ENCODE assay signal across 15 cellular contexts in genomic region chr1:31581821-31582810, GRCh38. TPM values are rescaled to one million over a fixed set of nuclear protein-coding genes. Genes with fewer than 3 reads are reported as not detected.
DNase-seq lines count a peak whose midpoint lies in the region; ATAC-seq, FAIRE-seq and TF ChIP-seq lines count a peak whose summit lies in the region.
"Had no signal": no experiment of that assay in that cellular context is flagged by ENCODE, and none has a peak within 500 bp of the region (broad histone marks: within the 10 kb centered on the region; RNA-seq: fewer than 3 reads in every experiment).

No MANE protein-coding gene starts in this region.

- H2AFZ ChIP-seq in H1 (ENCODE audit: low read length) = no peak overlapping the region

- no peaks in the 10 kb centered on the region for H3K27me3 Mint-ChIP-seq in natural killer cell treated with Interleukin-12 subunit alpha and Interleukin-12 subunit beta and Interleukin-15 and Interleukin-18, amount 100 ng/mL, for 72 hours

- CTCF ChIA-PET in H1 (lab: Charles Lee; ENCODE audit: partially characterized antibody) = interaction anchor here (0.6 to 2.1 kb wide), 8 partner anchors 10 to 819 kb away, joined by 3 to 9 read pairs (median 4); no protein-coding TSS in a partner anchor

- no peak overlapping the region for H3K14ac ChIP-seq in H1 (ENCODE audit: insufficient read length)

- no peak overlapping the region for H4K91ac ChIP-seq in H1 (replicated peaks; ENCODE audit: insufficient read length, low read length)

- no peak overlapping the region; a peak in 1 of 4 replicates for H3K4me2 ChIP-seq in H1 (ENCODE audit: insufficient read depth in 1 of 2, low read depth in 2 of 2, low read length in 2 of 2)

- no peak overlapping the region for H3K4me3 ChIP-seq in H1 (ENCODE audit: extremely low read depth in 1 of 4, insufficient read depth in 2 of 4, low read depth in 3 of 4, low read length in 4 of 4)
- no peak overlapping the region for H3K4me3 ChIP-seq in lower lobe of right lung
- H3K4me3 ChIP-seq in stomach = no peak overlapping the region
- H3K4me3 ChIP-seq: HAP-1, SJCRH30 had no signal

- H3K27ac ChIP-seq in H1 (ENCODE audit: low read depth, low read length) = no peak overlapping the region
- H3K27ac ChIP-seq in lower lobe of right lung = peak overlapping the region; percentile 60
- H3K27ac ChIP-seq in stomach = peak overlapping the region; percentile 76 to 92 (median 86)
- H3K27ac ChIP-seq: SJCRH30 had no signal

- no peak overlapping the region for H3K4ac ChIP-seq in H1 (replicated peaks; ENCODE audit: insufficient read length, low read depth, low read length)

- no peak for TF ChIP-seq POLR2A in H1 (IDR thresholded peaks at IDR 0.05; ENCODE audit: control extremely low read depth in 1 of 2, low read depth in 2 of 2, low read length in 2 of 2)
- no peak for TF ChIP-seq POLR2A in stomach (IDR thresholded peaks at IDR 0.05)

- H3K9ac ChIP-seq in H1 (replicated peaks in 1 of 4; ENCODE audit: extremely low read depth in 1 of 4, low read depth in 3 of 4, low read length in 3 of 4) = no peak overlapping the region

- H3K23me2 ChIP-seq in H1 (ENCODE audit: low read depth, low read length) = no peaks in the 10 kb centered on the region

- DNase-seq in LoVo (ENCODE audit: low spot score) (peak; percentile 63), H1 (ENCODE audit: low read depth in 1 of 2, low spot score in 2 of 2) (no peak), lower lobe of right lung (no peak), stomach (no peak), NCI-H524 (lab: John Stamatoyannopoulos, UW) (no peak)
- DNase-seq in natural killer cell treated with Interleukin-12 subunit alpha and Interleukin-12 subunit beta and Interleukin-15 and Interleukin-18, amount 100 ng/mL, for 72 hours (ENCODE audit: low spot score) = no peak
- DNase-seq: activated gamma-delta T cell treated with Interleukin-2 at 50 U/mL for 16 hours; CD8-positive, alpha-beta memory T cell; SJCRH30 had no signal

- intact Hi-C loops in lower lobe of right lung (cut with DNase I) = no loop called here
- intact Hi-C loops in stomach (cut with DNase I; ENCODE audit: low total_unique reads) = no loop called here

- no peaks in the 10 kb centered on the region for H3K9me3 ChIP-seq in H1 (ENCODE audit: insufficient read depth in 2 of 2, low read depth in 1 of 2, low read length in 1 of 2)
- H3K9me3 ChIP-seq in lower lobe of right lung = no peaks in the 10 kb centered on the region
- H3K9me3 ChIP-seq in stomach = no peaks in the 10 kb centered on the region
- H3K9me3 ChIP-seq: HAP-1, SJCRH30 had no signal

- ATAC-seq in lower lobe of right lung (no peak), GM21737 (IDR thresholded peaks at IDR 0.05; ENCODE audit: unreplicated experiment) (no peak), HG02973 (IDR thresholded peaks at IDR 0.05; ENCODE audit: unreplicated experiment) (no peak)
- ATAC-seq in natural killer cell treated with Interleukin-12 subunit alpha and Interleukin-12 subunit beta and Interleukin-15 and Interleukin-18, amount 100 ng/mL, for 72 hours = no peak
- ATAC-seq: activated CD4-positive, CD25-positive, alpha-beta regulatory T cell treated with anti-CD3 and anti-CD28 coated beads, Interleukin-2, amount 50 U/mL, for 24 hours had no signal

- no peak overlapping the region for H3K23ac ChIP-seq in H1 (ENCODE audit: insufficient read length)

- POLR2A ChIA-PET in H1 (lab: Charles Lee; ENCODE audit: partially characterized antibody) = interaction anchor here (0.9 to 1.7 kb wide), 2 partner anchors 16 to 69 kb away, joined by 4 to 6 read pairs; no protein-coding TSS in a partner anchor

- H2BK12ac ChIP-seq in H1 (ENCODE audit: low read depth, low read length) = no peak overlapping the region

- H2BK5ac ChIP-seq in H1 (ENCODE audit: low read depth, low read length) = peak overlapping the region; percentile 86

- no peaks in the 10 kb centered on the region for H3K79me1 ChIP-seq in H1 (ENCODE audit: low read depth, low read length)

- TF ChIP-seq RAD21 in H1 (IDR thresholded peaks at IDR 0.05 in 1 of 2, conservative IDR thresholded peaks at IDR 0.05 in 1 of 2; ENCODE audit: low read depth in 2 of 2, low read length in 2 of 2) = no peak

- no peaks in the 10 kb centered on the region for H3K79me2 ChIP-seq in H1 (ENCODE audit: control insufficient read depth in 1 of 2, insufficient read depth in 2 of 2, low read length in 2 of 2)

- no peak for TF ChIP-seq EP300 in H1 (IDR thresholded peaks at IDR 0.05; ENCODE audit: borderline replicate concordance in 1 of 2, low read depth in 2 of 2, low read length in 2 of 2)
- no peak for TF ChIP-seq EP300 in stomach (IDR thresholded peaks at IDR 0.05)

- H2BK15ac ChIP-seq in H1 (ENCODE audit: low read length) = no peak overlapping the region

- no peaks in the 10 kb centered on the region for H4K20me1 ChIP-seq in H1 (replicated peaks in 1 of 2; ENCODE audit: control insufficient read depth in 1 of 2, insufficient read depth in 2 of 2, low read length in 2 of 2)

- no peak overlapping the region for H4K8ac ChIP-seq in H1 (ENCODE audit: extremely low read depth, insufficient read depth, low read length)

- no peak overlapping the region for H3K4me3 Mint-ChIP-seq in natural killer cell treated with Interleukin-12 subunit alpha and Interleukin-12 subunit beta and Interleukin-15 and Interleukin-18, amount 100 ng/mL, for 72 hours
- H3K4me3 Mint-ChIP-seq: CD8-positive, alpha-beta memory T cell had no signal

- H3K9me3 Mint-ChIP-seq in natural killer cell treated with Interleukin-12 subunit alpha and Interleukin-12 subunit beta and Interleukin-15 and Interleukin-18, amount 100 ng/mL, for 72 hours = no peaks in the 10 kb centered on the region
- H3K9me3 Mint-ChIP-seq: CD8-positive, alpha-beta memory T cell had no signal

- TF ChIP-seq CTCF in H1 (IDR thresholded peaks at IDR 0.05; ENCODE audit: control extremely low read depth in 1 of 3, insufficient read depth in 1 of 3, low read depth in 1 of 3, low read length in 3 of 3) (no peak), lower lobe of right lung (IDR thresholded peaks at IDR 0.05) (no peak), stomach (IDR thresholded peaks at IDR 0.05) (no peak)

- H2AK5ac ChIP-seq in H1 (ENCODE audit: low read depth, low read length) = no peak overlapping the region

- no peak overlapping the region for H4K5ac ChIP-seq in H1 (ENCODE audit: insufficient read length, low read depth, low read length)

- WGBS in H1 (ENCODE audit: extremely low coverage in 1 of 2, insufficient coverage in 1 of 2, insufficient read length in 1 of 2, insufficient replicate concordance in 2 of 2, low coverage in 1 of 2, low lambda C conversion rate in 2 of 2, missing lambda C conversion rate in 1 of 2), 2 experiments = 53% methylated on average over 11 of the region's 12 CpGs; no CpG with 5 or more reads in 1 of the 2 experiments
- WGBS in stomach, 5 donors = 63 to 73% (median 70%) methylated on average over 12 of the region's 12 CpGs

- no peak overlapping the region for H2BK20ac ChIP-seq in H1 (ENCODE audit: low read length)

- no peak overlapping the region for H2BK120ac ChIP-seq in H1 (replicated peaks; ENCODE audit: low read depth, low read length)

- no peak for FAIRE-seq in H1 (lab: Jason Lieb, UNC)
- FAIRE-seq: colon had no signal

- H3K4me1 Mint-ChIP-seq in natural killer cell treated with Interleukin-12 subunit alpha and Interleukin-12 subunit beta and Interleukin-15 and Interleukin-18, amount 100 ng/mL, for 72 hours (ENCODE audit: low read depth in 2 of 2) = no peaks in the 10 kb centered on the region

- H3K27ac Mint-ChIP-seq in natural killer cell treated with Interleukin-12 subunit alpha and Interleukin-12 subunit beta and Interleukin-15 and Interleukin-18, amount 100 ng/mL, for 72 hours = no peak overlapping the region
- H3K27ac Mint-ChIP-seq: CD8-positive, alpha-beta memory T cell had no signal

- no peaks in the 10 kb centered on the region for H3K36me3 Mint-ChIP-seq in natural killer cell treated with Interleukin-12 subunit alpha and Interleukin-12 subunit beta and Interleukin-15 and Interleukin-18, amount 100 ng/mL, for 72 hours
- H3K36me3 Mint-ChIP-seq: CD8-positive, alpha-beta memory T cell had no signal

- 0 out of 2 replicates have a peak overlapping the region, but pooled peaks have one; percentile 0 for H3K18ac ChIP-seq in H1 (ENCODE audit: extremely low read depth, low read length)

- H3K4me1 ChIP-seq in H1 (replicated peaks in 1 of 4; ENCODE audit: control insufficient read depth in 3 of 4, insufficient read depth in 4 of 4, low read length in 3 of 4) = peaks cover 7 to 34% (median 18%) of the 10 kb centered on the region in 4 experiments
- peaks cover 32% of the 10 kb centered on the region for H3K4me1 ChIP-seq in lower lobe of right lung
- H3K4me1 ChIP-seq in stomach = peaks cover 52 to 88% (median 73%) of the 10 kb centered on the region in 4 donors
- H3K4me1 ChIP-seq: HAP-1 had no signal

- H3K36me3 ChIP-seq in H1 (ENCODE audit: control insufficient read depth in 2 of 4, insufficient read depth in 4 of 4, low read length in 3 of 4) = no peaks in the 10 kb centered on the region
- peaks cover 26% of the 10 kb centered on the region for H3K36me3 ChIP-seq in lower lobe of right lung
- H3K36me3 ChIP-seq in stomach = peaks cover 18 to 42% (median 33%) of the 10 kb centered on the region in 4 donors
- H3K36me3 ChIP-seq: HAP-1, SJCRH30 had no signal

- H3K27me3 ChIP-seq in H1 (replicated peaks in 1 of 4; ENCODE audit: control insufficient read depth in 3 of 4, extremely low read depth in 1 of 4, insufficient read depth in 3 of 4, low read length in 3 of 4) (peaks cover 0 to 2% (median 0%) of the 10 kb centered on the region in 4 experiments; a peak in 2 of 7 replicates), lower lobe of right lung (ENCODE audit: low read depth) (peaks cover 4% of the 10 kb centered on the region), stomach (peaks cover 0 to under 1% (median 0%) of the 10 kb centered on the region in 3 donors)

- H3K56ac ChIP-seq in H1 (replicated peaks; ENCODE audit: insufficient read length, low read depth, low read length) = no peak overlapping the region

RNA-seq across cellular contexts. Expression of gene TINAGL1, which starts 5.8 kb away (rescaled TPM):
- 9.7 and 11.2 TPM in 2 replicates for total RNA-seq in H1 (2021; fragmentation: NEBNext Ultra II Directional; extraction: Animal tissue kit (Norgen Biotek cat#: 25700))
- polyA plus RNA-seq in H1 (2011; rRNA removed) (21.7 and 24.2 TPM in 2 replicates), stomach (10 to 100 TPM; 17.9 to 43.8 (median 37.6) TPM)
- polyA plus RNA-seq in H1 (2011; cell fraction: cytosol; rRNA removed) = 14.3 TPM
- 25.4 TPM for polyA plus RNA-seq in H1 (2011; cell fraction: nucleus; rRNA removed)
- 6.3 to 11.6 TPM (median 10.3 TPM) in 4 replicates for polyA plus RNA-seq in H1 (2012, experiment 1 of 2)
- polyA plus RNA-seq in H1 (2012, experiment 2 of 2) = 12.6 TPM
- 11.6 TPM for polyA plus RNA-seq in H1 (2013, experiment 1 of 2)
- 12.2 TPM for polyA plus RNA-seq in H1 (2013, experiment 2 of 2)
- 10.0 and 12.2 TPM in 2 replicates for polyA minus RNA-seq in H1 (2011; rRNA and poly(A)+ RNA removed)
- 7.3 TPM for polyA minus RNA-seq in H1 (2011; cell fraction: cytosol; rRNA and poly(A)+ RNA removed)
- polyA minus RNA-seq in H1 (2011; cell fraction: nucleus; rRNA and poly(A)+ RNA removed) = 12.3 TPM
- total RNA-seq in lower lobe of right lung (64.5 TPM), stomach (100 to 1,000 TPM in 4 of 5 donors, 10 to 100 TPM in 1; 88.1 to 691 (median 173) TPM)
- total RNA-seq in natural killer cell treated with Interleukin-12 subunit alpha and Interleukin-12 subunit beta and Interleukin-15 and Interleukin-18, amount 100 ng/mL, for 72 hours = not detected
- total RNA-seq: CD8-positive, alpha-beta memory T cell had no signal
- polyA plus RNA-seq: CD8-positive, alpha-beta memory T cell had no signal

RNA-seq across cellular contexts. Expression of gene HCRTR1, which starts 35.4 kb away (rescaled TPM):
- total RNA-seq in H1 (2021; fragmentation: NEBNext Ultra II Directional; extraction: Animal tissue kit (Norgen Biotek cat#: 25700)) = 0.35 and 0.44 TPM in 2 replicates
- polyA plus RNA-seq in H1 (2011; rRNA removed) (0.39 and 0.61 TPM in 2 replicates), stomach (not detected)
- 0.65 TPM for polyA plus RNA-seq in H1 (2011; cell fraction: cytosol; rRNA removed)
- 1.2 TPM for polyA plus RNA-seq in H1 (2011; cell fraction: nucleus; rRNA removed)
- 0.29 to 0.44 TPM (median 0.36 TPM) in 3 of 4 replicates, not detected in the other for polyA plus RNA-seq in H1 (2012, experiment 1 of 2)
- 0.21 TPM for polyA plus RNA-seq in H1 (2012, experiment 2 of 2)
- polyA plus RNA-seq in H1 (2013, experiment 1 of 2) = 0.22 TPM
- polyA plus RNA-seq in H1 (2013, experiment 2 of 2) = 0.33 TPM
- 0.32 and 0.35 TPM in 2 replicates for polyA minus RNA-seq in H1 (2011; rRNA and poly(A)+ RNA removed)
- polyA minus RNA-seq in H1 (2011; cell fraction: cytosol; rRNA and poly(A)+ RNA removed) = not detected
- polyA minus RNA-seq in H1 (2011; cell fraction: nucleus; rRNA and poly(A)+ RNA removed) = not detected
- total RNA-seq in lower lobe of right lung (not detected), stomach (not detected)
- total RNA-seq in natural killer cell treated with Interleukin-12 subunit alpha and Interleukin-12 subunit beta and Interleukin-15 and Interleukin-18, amount 100 ng/mL, for 72 hours = not detected
- total RNA-seq: CD8-positive, alpha-beta memory T cell; NCI-H460; SJCRH30 had no signal
- polyA plus RNA-seq: CD8-positive, alpha-beta memory T cell had no signal

Comparison
In these comparisons a context has a peak if more than half of its experiments do, and no peak if none do; other contexts are left out.
1. RNA of gene TINAGL1, which starts 5.8 kb away (total RNA-seq): 88.1 to 691 TPM in stomach, 64.5 TPM in lower lobe of right lung (single experiment) and 9.7 to 11.2 TPM in H1; not detected in natural killer cell treated with Interleukin-12 subunit alpha and Interleukin-12 subunit beta and Interleukin-15 and Interleukin-18, amount 100 ng/mL, for 72 hours; every median in the first group is over 10 times any median in the second.